8 cellular contexts compared by ENCODE assay signal in genomic region chr1:108877324-108877812, GRCh38. TPM values are rescaled to one million over a fixed set of nuclear protein-coding genes. Genes with fewer than 3 reads are reported as not detected.
DNase-seq lines count a peak whose midpoint lies in the region; ATAC-seq and TF ChIP-seq lines count a peak whose summit lies in the region.

No MANE protein-coding gene starts in this region.

- ATAC-seq in upper lobe of right lung = no peak
- no peak for ATAC-seq in GM19397 (IDR thresholded peaks at IDR 0.05; ENCODE audit: unreplicated experiment)
- no peak for ATAC-seq in GM19395 (IDR thresholded peaks at IDR 0.05; ENCODE audit: unreplicated experiment)

- no peak overlapping the region for H2AK5ac ChIP-seq in mesenchymal stem cell (ENCODE audit: low read length, severe bottlenecking)

- H2BK15ac ChIP-seq in mesenchymal stem cell (ENCODE audit: low read depth, poor library complexity, severe bottlenecking) = peak overlapping the region; percentile 97

- H3K14ac ChIP-seq in mesenchymal stem cell (ENCODE audit: low read length in 2 of 2) = peak overlapping the region in 1 of 2 experiments; percentile 73

- H3K23ac ChIP-seq in mesenchymal stem cell (ENCODE audit: low read length in 2 of 2) = peak overlapping the region in 1 of 2 experiments; percentile 74

- peaks cover 18% of the 10 kb centered on the region for H3K27me3 ChIP-seq in NT2/D1 (ENCODE audit: insufficient read depth, insufficient read length)
- H3K27me3 ChIP-seq in mesenchymal stem cell (ENCODE audit: control insufficient read depth in 1 of 2, insufficient read depth in 1 of 2, low read length in 2 of 2) = no peaks in the 10 kb centered on the region
- no peaks in the 10 kb centered on the region for H3K27me3 ChIP-seq in upper lobe of right lung

- intact Hi-C loops in upper lobe of right lung (cut with DNase I) = no loop called here

- peak overlapping the region; percentile 94 for H3K4me2 ChIP-seq in mesenchymal stem cell (ENCODE audit: low read length, poor library complexity, severe bottlenecking)

- H4K91ac ChIP-seq in mesenchymal stem cell (ENCODE audit: low read length) = peak overlapping the region; percentile 68

- under 1% methylated on average over 16 of the region's 22 CpGs for WGBS in mesenchymal stem cell

- DNase-seq in GM03348 (ENCODE audit: low spot score) (peak; percentile 25), NT2/D1 (ENCODE audit: low read depth, low spot score) (no peak), coronary artery (ENCODE audit: low spot score) (no peak), mesenchymal stem cell (peak; percentile 53), upper lobe of right lung (no peak)

- H3K4me1 ChIP-seq in NT2/D1 (ENCODE audit: insufficient read depth, insufficient read length) (no peaks in the 10 kb centered on the region), mesenchymal stem cell (ENCODE audit: control insufficient read depth, insufficient read depth, low read depth, low read length) (peaks cover 3% of the 10 kb centered on the region), upper lobe of right lung (peaks cover 11% of the 10 kb centered on the region)

- peak overlapping the region in 1 of 2 experiments; percentile 54 for H2BK12ac ChIP-seq in mesenchymal stem cell (ENCODE audit: low read length in 2 of 2)

- H3K4me3 ChIP-seq in NT2/D1 (ENCODE audit: insufficient read length, low read depth) (peak overlapping the region; percentile 61), coronary artery (peak overlapping the region; percentile 97), mesenchymal stem cell (ENCODE audit: insufficient read depth in 1 of 2, low read depth in 1 of 2, low read length in 2 of 2) (peak overlapping the region; percentile 93 to 95), upper lobe of right lung (peak overlapping the region; percentile 85)

- peak overlapping the region; percentile 47 to 87 for H3K4ac ChIP-seq in mesenchymal stem cell (ENCODE audit: low read depth in 1 of 2, low read length in 2 of 2)

- H2BK5ac ChIP-seq in mesenchymal stem cell (ENCODE audit: low read depth, low read length, poor library complexity, severe bottlenecking) = no peak overlapping the region

- peak overlapping the region; percentile 62 for H3K27ac ChIP-seq in 22Rv1
- peak overlapping the region; percentile 63 to 83 for H3K27ac ChIP-seq in coronary artery
- peak overlapping the region; percentile 34 for H3K27ac ChIP-seq in mesenchymal stem cell (ENCODE audit: low read length, poor library complexity, severe bottlenecking)
- H3K27ac ChIP-seq in upper lobe of right lung = peak overlapping the region; percentile 70

- H3K9me3 ChIP-seq in NT2/D1 (ENCODE audit: insufficient read depth, low read length) (no peaks in the 10 kb centered on the region), mesenchymal stem cell (ENCODE audit: control insufficient read depth, low read length) (no peaks in the 10 kb centered on the region), upper lobe of right lung (no peaks in the 10 kb centered on the region)

- H3K36me3 ChIP-seq in NT2/D1 (ENCODE audit: insufficient read depth, insufficient read length, low read length) = no peaks in the 10 kb centered on the region
- H3K36me3 ChIP-seq in mesenchymal stem cell (ENCODE audit: control insufficient read depth in 1 of 2, insufficient read depth in 2 of 2, low read depth in 1 of 2, low read length in 2 of 2) = peaks cover 0 to 2% of the 10 kb centered on the region in 2 experiments
- H3K36me3 ChIP-seq in upper lobe of right lung = no peaks in the 10 kb centered on the region

- H2AFZ ChIP-seq in mesenchymal stem cell (ENCODE audit: low read depth, low read length) = peak overlapping the region; percentile 79

- H4K8ac ChIP-seq in mesenchymal stem cell (ENCODE audit: low read length) = peak overlapping the region; percentile 69

- peak overlapping the region; percentile 83 to 91 for H3K18ac ChIP-seq in mesenchymal stem cell (ENCODE audit: low read depth in 1 of 2, low read length in 2 of 2)

- H2BK120ac ChIP-seq in mesenchymal stem cell (ENCODE audit: low read depth, low read length) = peak overlapping the region; percentile 98

- peak overlapping the region; percentile 74 for H3K9ac ChIP-seq in NT2/D1 (ENCODE audit: insufficient read length, low read depth)
- H3K9ac ChIP-seq in mesenchymal stem cell (ENCODE audit: low read length) = peak overlapping the region; percentile 90

- peaks cover 6% of the 10 kb centered on the region for H3K79me1 ChIP-seq in mesenchymal stem cell (replicated peaks; ENCODE audit: low read length, poor library complexity, severe bottlenecking)

- TF ChIP-seq CTCF in 22Rv1 (IDR thresholded peaks at IDR 0.05) = no peak
- no peak for TF ChIP-seq CTCF in coronary artery (IDR thresholded peaks at IDR 0.05)
- no peak for TF ChIP-seq CTCF in upper lobe of right lung (IDR thresholded peaks at IDR 0.05)

RNA-seq across cellular contexts. Expression of gene GPSM2, which starts 0.6 kb away (rescaled TPM):
- 10.5 TPM for polyA plus RNA-seq in mesenchymal stem cell (2013, experiment 1 of 2)
- polyA plus RNA-seq in mesenchymal stem cell (2013, experiment 2 of 2) = 10.6 TPM
- 17.2 TPM for total RNA-seq in upper lobe of right lung

RNA-seq across cellular contexts. Expression of gene AKNAD1, which starts 20.5 kb away (rescaled TPM):
- 0.86 TPM for polyA plus RNA-seq in mesenchymal stem cell (2013, experiment 1 of 2)
- polyA plus RNA-seq in mesenchymal stem cell (2013, experiment 2 of 2) = 0.81 TPM
- 0.67 TPM for total RNA-seq in upper lobe of right lung

Comparison
In these comparisons a context has a peak if more than half of its experiments do, and no peak if none do; other contexts are left out.
1. DNase-seq: peak in GM03348 (single experiment) and mesenchymal stem cell (single experiment); none in NT2/D1 (single experiment), coronary artery (single experiment) and upper lobe of right lung (single experiment).
2. Peak in every context shown above with its lines, with median percentiles within 50 percentile points of each other: H3K27ac ChIP-seq and H3K4me3 ChIP-seq.